ENCODE assay signal across 29 cellular contexts in genomic region chr6:105161411-105161810, GRCh38. TPM values are rescaled to one million over a fixed set of nuclear protein-coding genes. Genes with fewer than 3 reads are reported as not detected.
"Had no signal": no experiment of that assay in that cellular context is flagged by ENCODE, and none has a peak within 500 bp of the region (broad histone marks: within the 10 kb centered on the region; RNA-seq: fewer than 3 reads in every experiment).

No MANE protein-coding gene starts in this region.

- H3K36me3 ChIP-seq: neural progenitor cell, ovary, thoracic aorta, uterus had no signal

- H3K27ac ChIP-seq: coronary artery, gastroesophageal sphincter, hepatocyte, left ventricle myocardium inferior, neural progenitor cell, ovary, skin epidermis, stomach, thoracic aorta, uterus had no signal

- H3K4me1 ChIP-seq: gastroesophageal sphincter, stomach, uterus had no signal

- H3K36me3 Mint-ChIP-seq: naive thymus-derived CD8-positive, alpha-beta T cell; neural progenitor cell; stimulated activated naive B cell treated with anti-CD40 and anti-IgM and Interleukin-4, amounts not matched to agents 10 μg/mL and 1 μg/mL and 100 μg/mL, for 72 hours; type B pancreatic cell had no signal

- H3K9me3 Mint-ChIP-seq: endodermal cell; naive thymus-derived CD8-positive, alpha-beta T cell; neural progenitor cell; stimulated activated naive B cell treated with anti-CD40 and anti-IgM and Interleukin-4, amounts not matched to agents 10 μg/mL and 1 μg/mL and 100 μg/mL, for 72 hours; type B pancreatic cell had no signal

- ATAC-seq: gastroesophageal sphincter; left cardiac atrium; naive thymus-derived CD8-positive, alpha-beta T cell; right cardiac atrium; stimulated activated naive B cell treated with anti-CD40 and anti-IgM and Interleukin-4, amounts not matched to agents 10 μg/mL and 1 μg/mL and 100 μg/mL, for 72 hours had no signal

- H3K79me2 ChIP-seq: hepatocyte had no signal

- H3K4me1 Mint-ChIP-seq: naive thymus-derived CD8-positive, alpha-beta T cell; stimulated activated naive B cell treated with anti-CD40 and anti-IgM and Interleukin-4, amounts not matched to agents 10 μg/mL and 1 μg/mL and 100 μg/mL, for 72 hours had no signal

- H3K4me3 ChIP-seq: coronary artery, gastroesophageal sphincter, hepatocyte, left ventricle myocardium inferior, lung, neural progenitor cell, ovary, skin epidermis, stomach, thoracic aorta, uterus had no signal

- H3K9ac ChIP-seq: neural progenitor cell had no signal

- H3K27ac Mint-ChIP-seq: endodermal cell; naive thymus-derived CD8-positive, alpha-beta T cell; neural progenitor cell; stimulated activated naive B cell treated with anti-CD40 and anti-IgM and Interleukin-4, amounts not matched to agents 10 μg/mL and 1 μg/mL and 100 μg/mL, for 72 hours; type B pancreatic cell had no signal

- H3K27me3 ChIP-seq: gastroesophageal sphincter, hepatocyte, neural progenitor cell, ovary, stomach, uterus had no signal

- H3K9me3 ChIP-seq: gastroesophageal sphincter, left ventricle myocardium inferior, ovary, stomach, thoracic aorta, uterus had no signal

- H3K4me3 Mint-ChIP-seq: endodermal cell; naive thymus-derived CD8-positive, alpha-beta T cell; neural progenitor cell; stimulated activated naive B cell treated with anti-CD40 and anti-IgM and Interleukin-4, amounts not matched to agents 10 μg/mL and 1 μg/mL and 100 μg/mL, for 72 hours; type B pancreatic cell had no signal

- H2AFZ ChIP-seq: hepatocyte, neural progenitor cell had no signal

- DNase-seq: central memory CD4-positive, alpha-beta T cell; effector CD4-positive, alpha-beta T cell; endodermal cell; erythroblast; head of caudate nucleus; kidney; left cardiac atrium; left ventricle myocardium inferior; mesenchymal stem cell; midbrain; naive thymus-derived CD8-positive, alpha-beta T cell; nucleus accumbens; ovary; right cardiac atrium; stimulated activated CD4-positive, alpha-beta T cell treated with anti-CD3 and anti-CD28 coated beads, Interleukin-2, amount 100 ng/mL, for 24 hours; stimulated activated CD4-positive, alpha-beta T cell treated with anti-CD3 and anti-CD28 coated beads, Interleukin-4, amount 100 ng/mL, for 4 hours; stimulated activated naive B cell treated with anti-CD40 and anti-IgM and Interleukin-4, amounts not matched to agents 10 μg/mL and 1 μg/mL and 100 μg/mL, for 72 hours; stomach; substantia nigra; uterus had no signal

- H3K4me2 ChIP-seq: hepatocyte, neural progenitor cell had no signal

RNA-seq across cellular contexts. Expression of gene POPDC3, which starts 18.4 kb away (rescaled TPM):
- total RNA-seq: kidney; naive thymus-derived CD8-positive, alpha-beta T cell; posterior vena cava; thoracic aorta had no signal
- polyA plus RNA-seq: naive thymus-derived CD8-positive, alpha-beta T cell had no signal
